Comparison of ENCODE assay signal across 36 cellular contexts in the genomic region with DNA sequence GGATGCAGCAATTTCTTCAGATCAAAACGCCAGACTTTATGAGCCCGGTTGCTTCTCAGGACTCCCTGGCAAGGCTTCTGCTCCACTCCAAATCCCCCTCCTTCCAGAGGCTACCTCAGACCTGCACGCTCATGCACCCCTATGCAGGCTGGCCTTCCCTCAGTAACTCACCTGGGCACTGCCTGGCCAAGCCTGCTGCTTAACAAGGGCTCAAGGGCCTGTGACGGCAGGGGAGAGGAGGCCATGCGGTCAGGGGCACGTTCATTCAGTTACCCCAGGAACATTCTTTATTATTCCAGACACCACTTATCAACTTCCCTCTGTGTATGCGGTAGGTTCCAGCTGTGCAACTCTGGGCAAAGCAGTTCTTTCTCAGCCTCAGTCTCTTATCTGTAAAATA.
"Had no signal": no experiment of that assay in that cellular context is flagged by ENCODE, and none has a peak within 500 bp of the region (broad histone marks: within the 10 kb centered on the region; RNA-seq: fewer than 3 reads in every experiment).

No MANE protein-coding gene starts in this region.

- H3K27ac ChIP-seq: adrenal gland, body of pancreas, brain microvascular endothelial cell, breast epithelium, VCaP had no signal

- FAIRE-seq: astrocyte, TTC549 had no signal

- DNase-seq: activated B cell treated with CpG ODN at 0.5 μM for 24 hours; activated CD4-positive, alpha-beta memory T cell treated with anti-CD3 and anti-CD28 coated beads for 36 hours; activated CD4-positive, alpha-beta T cell treated with anti-CD3 and anti-CD28 coated beads for 4 hours; activated CD4-positive, alpha-beta T cell treated with anti-CD3 and anti-CD28 coated beads, Interleukin-2, amount 10 ng/mL, durations not matched to agents 24 days and 14 days; activated CD4-positive, alpha-beta T cell treated with anti-CD3 and anti-CD28 coated beads, Interleukin-2, amount 50 U/mL, for 1 hour; activated CD4-positive, alpha-beta T cell treated with anti-CD3 and anti-CD28 coated beads, Interleukin-2, amount 50 U/mL, for 4 hours; activated CD4-positive, CD25-positive, alpha-beta regulatory T cell treated with anti-CD3 and anti-CD28 coated beads, Interleukin-2, amount 50 U/mL, for 72 hours; activated CD8-positive, alpha-beta memory T cell treated with anti-CD3 and anti-CD28 coated beads, Interleukin-2, amount 50 U/mL, for 4 hours; activated CD8-positive, alpha-beta T cell treated with anti-CD3 and anti-CD28 coated beads for 36 hours; activated effector memory CD4-positive, alpha-beta T cell treated with anti-CD3 and anti-CD28 coated beads, Interleukin-2, amount 50 U/mL, for 16 hours; activated gamma-delta T cell treated with Interleukin-2 at 50 U/mL for 16 hours; activated naive CD4-positive, alpha-beta T cell; activated naive CD4-positive, alpha-beta T cell treated with anti-CD3 and anti-CD28 coated beads for 36 hours; activated naive CD4-positive, alpha-beta T cell treated with anti-CD3 and anti-CD28 coated beads, Interleukin-2, amount 50 U/mL, for 16 hours; activated naive CD8-positive, alpha-beta T cell treated with anti-CD3 and anti-CD28 coated beads for 36 hours; activated T-cell treated with anti-CD3 and anti-CD28 coated beads for 4 hours; activated T-cell treated with anti-CD3 and anti-CD28 coated beads, Interleukin-2, amount 50 U/mL, for 1 hour; activated T-cell treated with anti-CD3 and anti-CD28 coated beads, Interleukin-2, amount 50 U/mL, for 4 hours; activated T-cell treated with anti-CD3 and anti-CD28 coated beads, Interleukin-2, amount 50 U/mL, for 72 hours; amniotic stem cell; body of pancreas; brain microvascular endothelial cell; central memory CD4-positive, alpha-beta T cell; T-helper 1 cell; T-helper 2 cell; T-helper 9 cell had no signal

- H3K9me3 ChIP-seq: adrenal gland, body of pancreas, breast epithelium had no signal

- H3K4me3 Mint-ChIP-seq: activated B cell treated with CpG ODN at 0.5 μM for 24 hours; activated CD4-positive, alpha-beta memory T cell treated with anti-CD3 and anti-CD28 coated beads for 36 hours; activated CD4-positive, alpha-beta T cell treated with anti-CD3 and anti-CD28 coated beads, Interleukin-2, amount 10 ng/mL, durations not matched to agents 24 days and 14 days; activated CD8-positive, alpha-beta T cell treated with anti-CD3 and anti-CD28 coated beads for 36 hours; activated naive CD4-positive, alpha-beta T cell treated with anti-CD3 and anti-CD28 coated beads for 36 hours; activated naive CD8-positive, alpha-beta T cell treated with anti-CD3 and anti-CD28 coated beads for 36 hours; activated T-cell treated with anti-CD3 and anti-CD28 coated beads, Interleukin-2, amount 50 U/mL, for 4 hours; activated T-cell treated with anti-CD3 and anti-CD28 coated beads, Interleukin-2, amount 50 U/mL, for 72 hours; activated T-helper 1 cell treated with anti-CD3 and anti-CD28 coated beads, Interleukin-12 subunit alpha, Interleukin-12 subunit beta, Interleukin-2, Interleukin-4 antibody, amounts not matched to agents 30 ng/mL and 10 ng/mL and 1 ng/mL, durations not matched to agents 14 hours and 24 hours and 36 hours; activated T-helper 17 cell treated with anti-CD3 and anti-CD28 coated beads, Interleukin-2, amount 50 U/mL, for 72 hours; T-helper 1 cell treated with Interleukin-12 subunit alpha and Interleukin-12 subunit beta and Interleukin-4 antibody, amounts not matched to agents 30 μg/mL and 1 μg/mL, for 36 hours; T-helper 2 cell treated with Interferon-gamma antibody and Interleukin-4, amounts not matched to agents 5 μg/mL and 100 μg/mL, for 36 hours had no signal

- H3K4me3 ChIP-seq: adrenal gland, body of pancreas, breast epithelium had no signal

- H3K27me3 ChIP-seq: body of pancreas, brain microvascular endothelial cell had no signal

- H3K36me3 ChIP-seq: adrenal gland, brain microvascular endothelial cell, breast epithelium had no signal

- H3K4me1 Mint-ChIP-seq: activated B cell treated with CpG ODN at 0.5 μM for 24 hours; activated CD4-positive, alpha-beta T cell treated with anti-CD3 and anti-CD28 coated beads, Interleukin-2, amount 10 ng/mL, durations not matched to agents 24 days and 14 days; activated naive CD8-positive, alpha-beta T cell treated with anti-CD3 and anti-CD28 coated beads for 36 hours; activated T-helper 17 cell treated with anti-CD3 and anti-CD28 coated beads, Interleukin-2, amount 50 U/mL, for 72 hours had no signal

- H3K36me3 Mint-ChIP-seq: activated CD4-positive, alpha-beta memory T cell treated with anti-CD3 and anti-CD28 coated beads for 36 hours; activated naive CD4-positive, alpha-beta T cell treated with anti-CD3 and anti-CD28 coated beads, Interleukin-2, amount 50 U/mL, for 72 hours; activated naive CD8-positive, alpha-beta T cell treated with anti-CD3 and anti-CD28 coated beads for 36 hours had no signal

- H3K27ac Mint-ChIP-seq: activated B cell treated with CpG ODN at 0.5 μM for 24 hours; activated CD4-positive, alpha-beta memory T cell treated with anti-CD3 and anti-CD28 coated beads for 36 hours; activated CD4-positive, alpha-beta T cell treated with anti-CD3 and anti-CD28 coated beads, Interleukin-2, amount 10 ng/mL, durations not matched to agents 24 days and 14 days; activated CD8-positive, alpha-beta T cell treated with anti-CD3 and anti-CD28 coated beads for 36 hours; activated naive CD4-positive, alpha-beta T cell treated with anti-CD3 and anti-CD28 coated beads for 36 hours; activated naive CD4-positive, alpha-beta T cell treated with anti-CD3 and anti-CD28 coated beads, Interleukin-2, amount 50 U/mL, for 72 hours; activated naive CD8-positive, alpha-beta T cell treated with anti-CD3 and anti-CD28 coated beads for 36 hours; activated T-cell treated with anti-CD3 and anti-CD28 coated beads, Interleukin-2, amount 50 U/mL, for 72 hours; activated T-helper 1 cell treated with anti-CD3 and anti-CD28 coated beads, Interleukin-12 subunit alpha, Interleukin-12 subunit beta, Interleukin-2, Interleukin-4 antibody, amounts not matched to agents 30 ng/mL and 10 ng/mL and 1 ng/mL, durations not matched to agents 14 hours and 24 hours and 36 hours; activated T-helper 17 cell treated with anti-CD3 and anti-CD28 coated beads, Interleukin-2, amount 50 U/mL, for 72 hours; T-helper 1 cell treated with Interleukin-12 subunit alpha and Interleukin-12 subunit beta and Interleukin-4 antibody, amounts not matched to agents 30 μg/mL and 1 μg/mL, for 36 hours; T-helper 2 cell treated with Interferon-gamma antibody and Interleukin-4, amounts not matched to agents 5 μg/mL and 100 μg/mL, for 36 hours had no signal

- H3K9me3 Mint-ChIP-seq: activated B cell treated with CpG ODN at 0.5 μM for 24 hours; activated CD4-positive, alpha-beta memory T cell treated with anti-CD3 and anti-CD28 coated beads for 36 hours; activated CD4-positive, alpha-beta T cell treated with anti-CD3 and anti-CD28 coated beads, Interleukin-2, amount 10 ng/mL, durations not matched to agents 24 days and 14 days; activated CD8-positive, alpha-beta T cell treated with anti-CD3 and anti-CD28 coated beads for 36 hours; activated naive CD4-positive, alpha-beta T cell treated with anti-CD3 and anti-CD28 coated beads for 36 hours; activated naive CD4-positive, alpha-beta T cell treated with anti-CD3 and anti-CD28 coated beads, Interleukin-2, amount 50 U/mL, for 72 hours; activated naive CD8-positive, alpha-beta T cell treated with anti-CD3 and anti-CD28 coated beads for 36 hours; activated T-cell treated with anti-CD3 and anti-CD28 coated beads, Interleukin-2, amount 50 U/mL, for 4 hours; activated T-cell treated with anti-CD3 and anti-CD28 coated beads, Interleukin-2, amount 50 U/mL, for 72 hours; activated T-helper 1 cell treated with anti-CD3 and anti-CD28 coated beads, Interleukin-12 subunit alpha, Interleukin-12 subunit beta, Interleukin-2, Interleukin-4 antibody, amounts not matched to agents 30 ng/mL and 10 ng/mL and 1 ng/mL, durations not matched to agents 14 hours and 24 hours and 36 hours; activated T-helper 17 cell treated with anti-CD3 and anti-CD28 coated beads, Interleukin-2, amount 50 U/mL, for 72 hours; T-helper 1 cell treated with Interleukin-12 subunit alpha and Interleukin-12 subunit beta and Interleukin-4 antibody, amounts not matched to agents 30 μg/mL and 1 μg/mL, for 36 hours; T-helper 2 cell treated with Interferon-gamma antibody and Interleukin-4, amounts not matched to agents 5 μg/mL and 100 μg/mL, for 36 hours had no signal

- H3K4me1 ChIP-seq: adrenal gland, body of pancreas, breast epithelium had no signal
